ENCODE assay signal across 20 cellular contexts in the genomic region with DNA sequence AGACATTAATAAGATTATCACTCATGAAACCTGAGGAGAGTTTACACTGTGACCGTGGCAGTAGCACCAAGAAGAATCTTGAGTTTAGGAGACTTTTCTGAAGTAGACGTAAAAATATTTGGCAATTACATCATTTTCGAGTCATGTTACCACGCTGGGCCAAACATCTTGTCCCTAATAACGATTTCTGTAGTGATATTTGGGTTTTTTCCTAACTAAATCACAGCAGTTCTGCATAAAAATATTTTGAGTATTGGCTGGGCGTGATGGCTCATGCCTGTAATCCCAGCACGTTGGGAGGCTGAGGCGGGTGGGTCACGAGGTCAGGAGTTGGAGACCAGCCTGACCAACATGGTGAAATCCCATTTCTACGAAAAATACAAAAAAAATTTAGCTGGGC.
"Had no signal": no experiment of that assay in that cellular context is flagged by ENCODE, and none has a peak within 500 bp of the region (broad histone marks: within the 10 kb centered on the region; RNA-seq: fewer than 3 reads in every experiment).

No MANE protein-coding gene starts in this region.

- ATAC-seq: activated CD8-positive, alpha-beta T cell treated with anti-CD3 and anti-CD28 coated beads, Interleukin-2, amount 10 ng/mL, durations not matched to agents 7 days and 5 days; natural killer cell treated with Interleukin-12 subunit alpha and Interleukin-12 subunit beta and Interleukin-15 and Interleukin-18, amount 100 ng/mL, for 72 hours had no signal

- H3K36me3 ChIP-seq: esophagus squamous epithelium, tibial nerve, vagina had no signal

- H3K4me1 ChIP-seq: esophagus squamous epithelium, tibial nerve, vagina had no signal

- H3K9me3 ChIP-seq: esophagus squamous epithelium, tibial nerve, vagina had no signal

- H3K27me3 ChIP-seq: esophagus squamous epithelium, tibial nerve, vagina had no signal

- H3K4me3 ChIP-seq: esophagus squamous epithelium, tibial nerve, vagina had no signal

- H3K27ac ChIP-seq: esophagus squamous epithelium, tibial nerve, vagina had no signal

- DNase-seq: activated B cell treated with CpG ODN at 0.5 μM for 24 hours; activated CD4-positive, alpha-beta T cell treated with anti-CD3 and anti-CD28 coated beads for 48 hours; activated CD8-positive, alpha-beta memory T cell treated with anti-CD3 and anti-CD28 coated beads, Interleukin-2, amount 50 U/mL, for 4 hours; activated CD8-positive, alpha-beta T cell treated with anti-CD3 and anti-CD28 coated beads, Interleukin-2, amount 10 ng/mL, durations not matched to agents 7 days and 5 days; activated gamma-delta T cell; activated T-cell treated with anti-CD3 and anti-CD28 coated beads, Interleukin-2, amount 50 U/mL, for 48 hours; amygdala; effector CD8-positive, alpha-beta T cell; esophagus squamous epithelium; head of caudate nucleus; nucleus accumbens; posterior cingulate gyrus; retina; stimulated activated CD4-positive, alpha-beta T cell treated with anti-CD3 and anti-CD28 coated beads, Interleukin-4, amount 100 ng/mL, for 4 hours; stimulated activated CD8-positive, alpha-beta memory T cell treated with anti-CD3 and anti-CD28 coated beads, Interleukin-4, amount 100 ng/mL, for 48 hours; stimulated activated naive CD4-positive, alpha-beta T cell treated with Interleukin-2 at 50 U/mL for 16 hours; substantia nigra had no signal
